ENCODE assay signal across 8 cellular contexts in the genomic region with DNA sequence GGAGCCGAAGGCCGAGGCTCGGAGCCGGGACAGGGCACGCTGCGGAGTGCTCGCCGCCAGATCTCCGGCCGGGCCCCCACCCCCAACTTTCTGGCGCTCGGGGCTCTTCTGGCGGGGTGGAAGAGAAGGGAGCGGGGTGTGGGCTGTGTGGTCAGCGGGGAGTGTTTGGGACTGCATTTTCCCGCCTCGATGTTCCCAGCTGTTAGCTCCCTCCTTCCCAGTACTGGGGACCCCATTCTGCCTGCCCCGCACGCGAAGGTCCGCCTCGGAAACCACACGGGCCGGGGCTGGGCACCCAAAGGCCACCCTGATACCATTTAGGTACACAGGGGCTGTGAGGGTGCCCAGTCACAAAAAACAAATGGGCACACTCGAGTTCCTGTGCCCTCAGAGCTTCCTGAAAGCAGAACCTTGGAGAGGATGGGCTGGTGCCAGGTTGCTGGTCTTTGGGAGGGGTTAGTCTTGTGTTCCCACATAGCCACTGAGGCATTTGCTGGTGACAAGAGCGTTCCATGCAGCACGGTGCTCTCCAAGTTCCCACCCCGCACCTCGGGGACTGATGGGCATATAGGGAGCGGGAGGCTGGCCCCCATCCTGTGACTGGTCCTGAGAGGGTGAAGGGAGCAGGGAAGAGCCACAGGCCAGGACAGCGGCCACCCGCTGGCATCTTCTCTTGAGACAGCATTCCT. TPM values are rescaled to one million over a fixed set of nuclear protein-coding genes. Genes with fewer than 3 reads are reported as not detected.
DNase-seq lines count a peak whose midpoint lies in the region; ATAC-seq and TF ChIP-seq lines count a peak whose summit lies in the region.

No MANE protein-coding gene starts in this region.

- H3K27ac ChIP-seq in left ventricle myocardium inferior (replicated peaks), result peak overlapping the region; percentile 76
- no peak overlapping the region for H3K27ac ChIP-seq in rectal smooth muscle tissue (ENCODE audit: low read depth, low read length)

- DNase-seq in activated naive CD4-positive, alpha-beta T cell treated with anti-CD3 and anti-CD28 coated beads, Interleukin-2, amount 50 U/mL, for 16 hours, result no peak
- DNase-seq in activated T-cell treated with anti-CD3 and anti-CD28 coated beads, Interleukin-2, amount 50 U/mL, for 48 hours, result peak; percentile 31 to 32
- no peak for DNase-seq in left ventricle myocardium inferior
- no peak for DNase-seq in HuH-7 (ENCODE audit: low spot score)
- DNase-seq in A172 (ENCODE audit: low spot score), result no peak

- no peak overlapping the region for H3K27ac Mint-ChIP-seq in activated naive CD4-positive, alpha-beta T cell treated with anti-CD3 and anti-CD28 coated beads, Interleukin-2, amount 50 U/mL, for 24 hours

- peaks cover 42% of the 10 kb centered on the region for H3K4me1 ChIP-seq in left ventricle myocardium inferior
- peaks cover 4% of the 10 kb centered on the region for H3K4me1 ChIP-seq in rectal smooth muscle tissue (ENCODE audit: control insufficient read depth, insufficient read depth, low read length)

- no peaks in the 10 kb centered on the region for H3K9me3 Mint-ChIP-seq in activated naive CD4-positive, alpha-beta T cell treated with anti-CD3 and anti-CD28 coated beads, Interleukin-2, amount 50 U/mL, for 24 hours

- intact Hi-C loops in left ventricle myocardium inferior (cut with micrococcal nuclease), result no loop called here

- no peak for TF ChIP-seq CTCF in left ventricle myocardium inferior (IDR thresholded peaks at IDR 0.05; ENCODE audit: borderline replicate concordance)

- H3K9ac ChIP-seq in rectal smooth muscle tissue (ENCODE audit: low read length), result peak overlapping the region; percentile 36

- H3K36me3 ChIP-seq in left ventricle myocardium inferior, result no peaks in the 10 kb centered on the region
- no peaks in the 10 kb centered on the region for H3K36me3 ChIP-seq in rectal smooth muscle tissue (ENCODE audit: control insufficient read depth, insufficient read depth, low read length)

- peak overlapping the region; percentile 81 for H3K4me3 Mint-ChIP-seq in activated naive CD4-positive, alpha-beta T cell treated with anti-CD3 and anti-CD28 coated beads, Interleukin-2, amount 50 U/mL, for 24 hours

- H3K27me3 Mint-ChIP-seq in activated naive CD4-positive, alpha-beta T cell treated with anti-CD3 and anti-CD28 coated beads, Interleukin-2, amount 50 U/mL, for 24 hours, result peaks cover 5% of the 10 kb centered on the region

- peak overlapping the region; percentile 76 for H3K4me3 ChIP-seq in left ventricle myocardium inferior
- H3K4me3 ChIP-seq in rectal smooth muscle tissue (ENCODE audit: low read length), result peak overlapping the region; percentile 61

- H3K27me3 ChIP-seq in left ventricle myocardium inferior (ENCODE audit: low read depth) (no peaks in the 10 kb centered on the region), rectal smooth muscle tissue (ENCODE audit: control insufficient read depth, insufficient read depth, low read length) (peaks cover 2% of the 10 kb centered on the region)

- ATAC-seq in GM21381 (IDR thresholded peaks at IDR 0.05; ENCODE audit: unreplicated experiment), result no peak

- peaks cover 21% of the 10 kb centered on the region for H3K4me1 Mint-ChIP-seq in activated naive CD4-positive, alpha-beta T cell treated with anti-CD3 and anti-CD28 coated beads, Interleukin-2, amount 50 U/mL, for 24 hours

- H3K36me3 Mint-ChIP-seq in activated naive CD4-positive, alpha-beta T cell treated with anti-CD3 and anti-CD28 coated beads, Interleukin-2, amount 50 U/mL, for 24 hours, result no peaks in the 10 kb centered on the region

- H3K9me3 ChIP-seq in left ventricle myocardium inferior (replicated peaks), result no peaks in the 10 kb centered on the region

RNA-seq across cellular contexts. Expression of a gene that starts 0.6 kb away (rescaled TPM):
- 3.3 TPM for total RNA-seq in left ventricle myocardium inferior
- total RNA-seq in A172 (2014; rRNA removed; shearing (Covaris generic)), result 10.7 and 22.2 TPM in 2 replicates

RNA-seq across cellular contexts. Expression of a gene that starts 15.6 kb away (rescaled TPM):
- 25.6 TPM for total RNA-seq in left ventricle myocardium inferior
- 15.4 and 23.6 TPM in 2 replicates for total RNA-seq in A172 (2014; rRNA removed; shearing (Covaris generic))

RNA-seq across cellular contexts. Expression of a gene that starts 46.0 kb away (rescaled TPM):
- total RNA-seq in left ventricle myocardium inferior, result 1.2 TPM
- 4.3 and 5.2 TPM in 2 replicates for total RNA-seq in A172 (2014; rRNA removed; shearing (Covaris generic))

Comparison
In these comparisons a context has a peak if more than half of its experiments do, and no peak if none do; other contexts are left out.
1. DNase-seq: peak in activated T-cell treated with anti-CD3 and anti-CD28 coated beads, Interleukin-2, amount 50 U/mL, for 48 hours (2 of 2); none in activated naive CD4-positive, alpha-beta T cell treated with anti-CD3 and anti-CD28 coated beads, Interleukin-2, amount 50 U/mL, for 16 hours (single experiment), left ventricle myocardium inferior (single experiment), HuH-7 (single experiment) and A172 (single experiment).